ENCODE assay signal across 1 cellular context in genomic region chr18:6476880-6477279, GRCh38.
TF ChIP-seq lines count a peak whose summit lies in the region.

No MANE protein-coding gene starts in this region.

TF ChIP-seq in SK-N-SH, 30 proteins besides CTCF, POLR2A, EP300 and RAD21 (continued from another document):
- TF ChIP-seq TEAD4 (IDR thresholded peaks at IDR 0.05; ENCODE audit: borderline replicate concordance, insufficient read depth) (no peak), PBX3 (IDR thresholded peaks at IDR 0.05) (no peak)
TF ChIP-seq in SK-N-SH: peak in this region for 0.
